13 cellular contexts compared by ENCODE assay signal in genomic region chr17:37825851-37826250, GRCh38.
"Had no signal": no experiment of that assay in that cellular context is flagged by ENCODE, and none has a peak within 500 bp of the region (broad histone marks: within the 10 kb centered on the region; RNA-seq: fewer than 3 reads in every experiment).

No MANE protein-coding gene starts in this region.

- ATAC-seq: natural killer cell; stimulated activated effector memory CD8-positive, alpha-beta T cell treated with anti-CD3 and anti-CD28 coated beads, Interleukin-12 subunit alpha, Interleukin-12 subunit beta, amount 100 ng/mL, for 72 hours had no signal

- DNase-seq: activated CD4-positive, alpha-beta T cell treated with anti-CD3 and anti-CD28 coated beads, Interleukin-2, amount 50 U/mL, for 4 hours; activated CD4-positive, CD25-positive, alpha-beta regulatory T cell treated with anti-CD3 and anti-CD28 coated beads, Interleukin-2, amount 50 U/mL, for 72 hours; activated naive CD4-positive, alpha-beta T cell treated with anti-CD3 and anti-CD28 coated beads, Interleukin-2, amount 10 ng/mL, durations not matched to agents 7 days and 5 days; central memory CD4-positive, alpha-beta T cell; effector CD8-positive, alpha-beta T cell; foreskin fibroblast; kidney; natural killer cell; T1000 had no signal

- H3K4me3 ChIP-seq: coronary artery, left lung had no signal

- H3K9me3 ChIP-seq: left lung had no signal

- H3K27ac Mint-ChIP-seq: activated naive CD4-positive, alpha-beta T cell treated with anti-CD3 and anti-CD28 coated beads, Interleukin-2, amount 10 ng/mL, durations not matched to agents 7 days and 5 days; activated T-helper 2 cell treated with anti-CD3 and anti-CD28 coated beads, Interferon-gamma antibody, Interleukin-2, Interleukin-4, amounts not matched to agents 10 μg/mL and 5 μg/mL and 100 μg/mL, durations not matched to agents 14 hours and 24 hours and 36 hours; natural killer cell had no signal

- H3K36me3 ChIP-seq: left lung had no signal

- H3K4me3 Mint-ChIP-seq: activated naive CD4-positive, alpha-beta T cell treated with anti-CD3 and anti-CD28 coated beads, Interleukin-2, amount 10 ng/mL, durations not matched to agents 7 days and 5 days; natural killer cell; stimulated activated effector memory CD8-positive, alpha-beta T cell treated with anti-CD3 and anti-CD28 coated beads, Interleukin-12 subunit alpha, Interleukin-12 subunit beta, amount 100 ng/mL, for 72 hours had no signal

- H3K27me3 ChIP-seq: left lung had no signal

- H3K36me3 Mint-ChIP-seq: activated naive CD4-positive, alpha-beta T cell treated with anti-CD3 and anti-CD28 coated beads, Interleukin-2, amount 10 ng/mL, durations not matched to agents 7 days and 5 days; natural killer cell; stimulated activated effector memory CD8-positive, alpha-beta T cell treated with anti-CD3 and anti-CD28 coated beads, Interleukin-12 subunit alpha, Interleukin-12 subunit beta, amount 100 ng/mL, for 72 hours had no signal

- H3K9me3 Mint-ChIP-seq: activated naive CD4-positive, alpha-beta T cell treated with anti-CD3 and anti-CD28 coated beads, Interleukin-2, amount 10 ng/mL, durations not matched to agents 7 days and 5 days; activated T-helper 2 cell treated with anti-CD3 and anti-CD28 coated beads, Interferon-gamma antibody, Interleukin-2, Interleukin-4, amounts not matched to agents 10 μg/mL and 5 μg/mL and 100 μg/mL, durations not matched to agents 14 hours and 24 hours and 36 hours; natural killer cell; stimulated activated effector memory CD8-positive, alpha-beta T cell treated with anti-CD3 and anti-CD28 coated beads, Interleukin-12 subunit alpha, Interleukin-12 subunit beta, amount 100 ng/mL, for 72 hours had no signal

- H3K4me1 Mint-ChIP-seq: natural killer cell had no signal

- H3K27ac ChIP-seq: left lung had no signal
